8 cellular contexts compared by ENCODE assay signal in genomic region chr17:29140631-29141483, GRCh38. TPM values are rescaled to one million over a fixed set of nuclear protein-coding genes. Genes with fewer than 3 reads are reported as not detected.
DNase-seq lines count a peak whose midpoint lies in the region; ATAC-seq and TF ChIP-seq lines count a peak whose summit lies in the region.

No MANE protein-coding gene starts in this region.

- H3K9me3 Mint-ChIP-seq in CD8-positive, alpha-beta T cell, result no peaks in the 10 kb centered on the region

- POLR2A ChIA-PET in CD8-positive, alpha-beta T cell (lab: Charles Lee), result interaction anchor here (1.3 to 2.7 kb wide), 5 partner anchors 8 to 421 kb away, joined by 4 to 18 read pairs (median 9); partner anchors contain the start of genes NUFIP2, PHF12 and RPL23A

- CTCF ChIA-PET in CD8-positive, alpha-beta T cell (lab: Charles Lee), result interaction anchor here (0.8 to 10.2 kb wide), 9 partner anchors 8 to 151 kb away, joined by 3 to 199 read pairs (median 8); partner anchors contain the start of gene MYO18A

- no peaks in the 10 kb centered on the region for H3K27me3 Mint-ChIP-seq in CD8-positive, alpha-beta T cell (ENCODE audit: low read depth)

- peak overlapping the region; percentile 73 for H3K4me3 ChIP-seq in CD8-positive, alpha-beta T cell (ENCODE audit: low read depth, low read length)
- H3K4me3 ChIP-seq in esophagus (ENCODE audit: low read depth in 1 of 2, low read length in 2 of 2) (peak overlapping the region; percentile 7 to 32), ovary (peak overlapping the region; percentile 38)

- H3K9me3 ChIP-seq in CD8-positive, alpha-beta T cell (ENCODE audit: low read length), result no peaks in the 10 kb centered on the region
- H3K9me3 ChIP-seq in KOPT-K1 (ENCODE audit: insufficient read depth, low read length, poor library complexity, severe bottlenecking) (no peaks in the 10 kb centered on the region), esophagus (ENCODE audit: control insufficient read depth in 2 of 2, insufficient read depth in 1 of 2, low read depth in 1 of 2, low read length in 1 of 2) (no peaks in the 10 kb centered on the region), ovary (no peaks in the 10 kb centered on the region)

- intact Hi-C loops in CD8-positive, alpha-beta T cell (cut with DNase I, micrococcal nuclease), result loop anchor here in 1 of 2 experiments (1.0 to 10.0 kb wide), 6 partner anchors 8 to 424 kb away; partner anchors contain the start of genes ABHD15, NEK8, TLCD1 and TP53I13
- intact Hi-C loops in ovary (cut with DNase I) (loop anchor here in 3 of 4 donors (10.0 kb wide), 2 partner anchors 74 to 154 kb away; partner anchors contain the start of gene NUFIP2 (in 2 of the 3)), posterior vena cava (cut with DNase I) (no loop called here)

- peaks cover 13% of the 10 kb centered on the region for H3K36me3 Mint-ChIP-seq in CD8-positive, alpha-beta T cell

- H3K4me3 Mint-ChIP-seq in CD8-positive, alpha-beta T cell, result peak overlapping the region; percentile 93

- H3K27me3 ChIP-seq in CD8-positive, alpha-beta T cell (ENCODE audit: insufficient read depth, low read length), result no peaks in the 10 kb centered on the region
- H3K27me3 ChIP-seq in esophagus (ENCODE audit: control insufficient read depth in 1 of 2, insufficient read depth in 2 of 2, low read length in 2 of 2) (no peaks in the 10 kb centered on the region), ovary (no peaks in the 10 kb centered on the region)

- peak; percentile 26 to 80 (median 66) for DNase-seq in CD8-positive, alpha-beta T cell
- peak; percentile 59 for DNase-seq in activated CD4-positive, alpha-beta T cell treated with anti-CD3 and anti-CD28 coated beads for 48 hours
- DNase-seq in ovary (peak in 2 of 5 donors; percentile 52 to 55), AG08395 (ENCODE audit: low spot score) (no peak), posterior vena cava (ENCODE audit: low spot score) (no peak)

- 33 to 46% methylated on average over 14 of the region's 14 CpGs for whole genome bisulfite sequencing in esophagus, 2 donors
- WGBS in ovary, 3 donors, result 20 to 36% (median 33%) methylated on average over 14 of the region's 14 CpGs

- no peak for TF ChIP-seq EP300 in ovary (IDR thresholded peaks at IDR 0.05)

- peaks cover 57% of the 10 kb centered on the region for H3K4me1 ChIP-seq in CD8-positive, alpha-beta T cell (ENCODE audit: insufficient read depth, low read length)
- H3K4me1 ChIP-seq in esophagus (ENCODE audit: control insufficient read depth in 2 of 2, insufficient read depth in 2 of 2, low read length in 1 of 2) (peaks cover 12 to 15% of the 10 kb centered on the region in 2 donors), ovary (ENCODE audit: insufficient read depth) (peaks cover 11% of the 10 kb centered on the region)

- no peak for TF ChIP-seq POLR2A in ovary (IDR thresholded peaks at IDR 0.05)

- peak overlapping the region; percentile 54 for H3K27ac ChIP-seq in CD8-positive, alpha-beta T cell (ENCODE audit: low read depth, low read length)
- H3K27ac ChIP-seq in KOPT-K1 (ENCODE audit: low read depth, low read length, poor library complexity, severe bottlenecking) (peak overlapping the region; percentile 100), esophagus (ENCODE audit: low read depth in 2 of 2, low read length in 1 of 2) (peak overlapping the region; percentile 78), ovary (peak overlapping the region; percentile 66 to 73)

- H3K27ac Mint-ChIP-seq in CD8-positive, alpha-beta T cell, result peak overlapping the region; percentile 100

- TF ChIP-seq CTCF in CD8-positive, alpha-beta T cell (IDR thresholded peaks at IDR 0.05), result no peak
- TF ChIP-seq CTCF in ovary (IDR thresholded peaks at IDR 0.05), result no peak

- peaks cover 73% of the 10 kb centered on the region for H3K4me1 Mint-ChIP-seq in CD8-positive, alpha-beta T cell (ENCODE audit: low read depth)

- ATAC-seq in CD8-positive, alpha-beta T cell, result peak; percentile 57
- ATAC-seq in GM19463 (IDR thresholded peaks at IDR 0.05; ENCODE audit: unreplicated experiment), result no peak

- H3K36me3 ChIP-seq in CD8-positive, alpha-beta T cell (ENCODE audit: insufficient read depth, low read length), result no peaks in the 10 kb centered on the region
- H3K36me3 ChIP-seq in KOPT-K1 (ENCODE audit: insufficient read depth, low read length) (peaks cover 13% of the 10 kb centered on the region), esophagus (ENCODE audit: control insufficient read depth in 2 of 2, insufficient read depth in 2 of 2, low read length in 1 of 2) (peaks cover 0 to 3% of the 10 kb centered on the region in 2 donors), ovary (no peaks in the 10 kb centered on the region)

RNA-seq across cellular contexts. Expression of gene MYO18A, which starts 39.3 kb away (rescaled TPM):
- total RNA-seq in CD8-positive, alpha-beta T cell, result 10 to 100 TPM; 48.5 to 52.9 TPM
- polyA plus RNA-seq in esophagus (10 to 100 TPM; 39.1 to 86.4 TPM), ovary (10 to 100 TPM; 24.2 to 30.9 TPM)
- total RNA-seq in ovary (10 to 100 TPM; 23.0 to 53.9 (median 35.3) TPM), posterior vena cava (10 to 100 TPM; 76.3 to 87.9 TPM)

Comparison
In these comparisons a context has a peak if more than half of its experiments do, and no peak if none do; other contexts are left out.
1. DNase-seq: peak in CD8-positive, alpha-beta T cell (7 of 7) and activated CD4-positive, alpha-beta T cell treated with anti-CD3 and anti-CD28 coated beads for 48 hours (single experiment); none in AG08395 (single experiment) and posterior vena cava (single experiment).
2. H3K4me3 ChIP-seq: peak in every context shown above with its lines; median percentile 73 in CD8-positive, alpha-beta T cell; 38 in ovary; 20 in esophagus.
3. intact Hi-C loops: an anchor here in ovary (10.0 kb wide); none called in posterior vena cava.
4. Peak in every context shown above with its lines, with median percentiles within 50 percentile points of each other: H3K27ac ChIP-seq.